In the genomic region with DNA sequence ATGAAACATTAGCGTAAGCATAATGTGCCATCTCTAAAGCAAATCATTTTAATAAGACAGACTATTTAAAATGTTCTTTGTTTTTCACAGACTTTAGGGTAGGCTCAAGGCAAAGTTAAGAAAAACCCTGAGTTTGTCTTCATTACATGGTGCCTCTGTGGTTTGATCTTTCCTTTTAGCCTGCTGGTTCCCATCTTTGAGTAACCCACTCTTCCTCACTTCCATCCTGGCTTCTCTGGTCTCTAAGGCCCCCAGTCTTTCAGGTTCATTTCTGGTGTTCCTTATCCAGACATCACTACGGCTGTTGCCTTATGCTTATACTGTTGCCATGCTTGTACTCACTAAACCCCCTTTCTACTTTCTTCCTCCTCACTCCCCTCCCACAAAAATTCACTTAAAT, we compare ENCODE assay signal across 25 cellular contexts. TPM values are rescaled to one million over a fixed set of nuclear protein-coding genes. Genes with fewer than 3 reads are reported as not detected.
DNase-seq lines count a peak whose midpoint lies in the region; ATAC-seq and TF ChIP-seq lines count a peak whose summit lies in the region.
"Had no signal": no experiment of that assay in that cellular context is flagged by ENCODE, and none has a peak within 500 bp of the region (broad histone marks: within the 10 kb centered on the region; RNA-seq: fewer than 3 reads in every experiment).

No MANE protein-coding gene starts in this region.

- intact Hi-C loops in left cardiac atrium (cut with DNase I), result no loop called here
- intact Hi-C loops in mucosa of descending colon (cut with DNase I, micrococcal nuclease), result no loop called here

- H3K36me3 Mint-ChIP-seq in glutamatergic neuron (ENCODE audit: unreplicated experiment), result no peaks in the 10 kb centered on the region
- H3K36me3 Mint-ChIP-seq: activated naive CD8-positive, alpha-beta T cell treated with anti-CD3 and anti-CD28 coated beads, Interleukin-2, amount 10 ng/mL, durations not matched to agents 7 days and 5 days; naive B cell; stimulated activated memory B cell treated with anti-CD40 and anti-IgM and Interleukin-4, amounts not matched to agents 10 μg/mL and 1 μg/mL and 100 μg/mL, for 72 hours had no signal

- H3K4me3 ChIP-seq in HEK293 (ENCODE audit: low read depth, low read length), result no peak overlapping the region
- peak overlapping the region; percentile 47 for H3K4me3 ChIP-seq in NB4 (ENCODE audit: low read depth, low read length)
- no peak overlapping the region for H3K4me3 ChIP-seq in thymus (ENCODE audit: low read length)
- H3K4me3 ChIP-seq in mucosa of descending colon, result no peak overlapping the region
- H3K4me3 ChIP-seq: gastroesophageal sphincter, GM23248, left lung, ovary had no signal

- 59% methylated on average over 2 of the region's 2 CpGs for WGBS in thymus

- DNase-seq in NB4 (ENCODE audit: low read depth) (peak; percentile 75), glutamatergic neuron (no peak), left cardiac atrium (no peak), mucosa of descending colon (no peak), NCI-H1694 treated with DMSO at 0.1 percent for 48 hours (lab: John Stamatoyannopoulos, UW) (no peak)
- DNase-seq: activated CD4-positive, alpha-beta T cell treated with anti-CD3 and anti-CD28 coated beads for 1 hour; activated CD8-positive, alpha-beta T cell treated with anti-CD3 and anti-CD28 coated beads, Interleukin-2, amount 10 ng/mL, durations not matched to agents 7 days and 5 days; activated effector memory CD4-positive, alpha-beta T cell treated with Interleukin-2 at 50 U/mL for 16 hours; activated naive CD8-positive, alpha-beta T cell treated with anti-CD3 and anti-CD28 coated beads, Interleukin-2, amount 10 ng/mL, durations not matched to agents 7 days and 5 days; central memory CD4-positive, alpha-beta T cell; EL; GM23248; left lung; naive B cell; NCI-H2107; NCI-H446 treated with DMSO at 0.1 percent for 48 hours; ovary; stimulated activated CD4-positive, alpha-beta T cell treated with anti-CD3 and anti-CD28 coated beads, Interleukin-4, amount 100 ng/mL, for 4 hours had no signal

- H3K36me3 ChIP-seq in HEK293 (ENCODE audit: control insufficient read depth in 2 of 2, insufficient read depth in 1 of 2, low read length in 2 of 2) (no peaks in the 10 kb centered on the region), thymus (ENCODE audit: control insufficient read depth, insufficient read depth) (no peaks in the 10 kb centered on the region), mucosa of descending colon (ENCODE audit: low read depth) (no peaks in the 10 kb centered on the region)
- H3K36me3 ChIP-seq: gastroesophageal sphincter, left lung, ovary had no signal

- CTCF ChIA-PET in HEK293 (lab: Yijun Ruan, JAX), result no interaction called here

- peaks cover 3% of the 10 kb centered on the region for H3K9me3 Mint-ChIP-seq in glutamatergic neuron (ENCODE audit: unreplicated experiment)
- H3K9me3 Mint-ChIP-seq: activated naive CD8-positive, alpha-beta T cell treated with anti-CD3 and anti-CD28 coated beads, Interleukin-2, amount 10 ng/mL, durations not matched to agents 7 days and 5 days; naive B cell had no signal

- TF ChIP-seq CTCF in HEK293 (tag by site-specific recombination; IDR thresholded peaks at IDR 0.05) (no peak), NB4 (IDR thresholded peaks at IDR 0.05; ENCODE audit: low read depth, low read length) (no peak), glutamatergic neuron (IDR thresholded peaks at IDR 0.05; ENCODE audit: partially characterized antibody, unreplicated experiment) (no peak), mucosa of descending colon (IDR thresholded peaks at IDR 0.05) (no peak)

- H3K4me1 ChIP-seq in HEK293 (ENCODE audit: control insufficient read depth, insufficient read depth, low read length) (no peaks in the 10 kb centered on the region), thymus (ENCODE audit: control insufficient read depth, insufficient read depth, low read length) (no peaks in the 10 kb centered on the region), mucosa of descending colon (ENCODE audit: low read depth) (no peaks in the 10 kb centered on the region)
- H3K4me1 ChIP-seq: gastroesophageal sphincter had no signal

- H3K27me3 ChIP-seq in thymus (ENCODE audit: control insufficient read depth, insufficient read depth), result no peaks in the 10 kb centered on the region
- H3K27me3 ChIP-seq: gastroesophageal sphincter, left lung, ovary had no signal

- H3K27ac Mint-ChIP-seq in glutamatergic neuron (ENCODE audit: unreplicated experiment), result peak overlapping the region; percentile 10
- H3K27ac Mint-ChIP-seq: activated CD8-positive, alpha-beta T cell treated with anti-CD3 and anti-CD28 coated beads, Interleukin-2, amount 10 ng/mL, durations not matched to agents 7 days and 5 days; activated naive CD8-positive, alpha-beta T cell treated with anti-CD3 and anti-CD28 coated beads, Interleukin-2, amount 10 ng/mL, durations not matched to agents 7 days and 5 days; stimulated activated memory B cell treated with anti-CD40 and anti-IgM and Interleukin-4, amounts not matched to agents 10 μg/mL and 1 μg/mL and 100 μg/mL, for 72 hours had no signal

- H3K27ac ChIP-seq in HEK293 (ENCODE audit: extremely low read depth, low read depth, low read length) (no peak overlapping the region), thymus (ENCODE audit: low read depth) (peak overlapping the region; percentile 58)
- H3K27ac ChIP-seq: gastroesophageal sphincter, GM23248, ovary, RWPE1 had no signal

- H3K4me3 Mint-ChIP-seq in glutamatergic neuron (ENCODE audit: unreplicated experiment), result peak overlapping the region; percentile 28
- H3K4me3 Mint-ChIP-seq: activated CD8-positive, alpha-beta T cell treated with anti-CD3 and anti-CD28 coated beads, Interleukin-2, amount 10 ng/mL, durations not matched to agents 7 days and 5 days; activated naive CD8-positive, alpha-beta T cell treated with anti-CD3 and anti-CD28 coated beads, Interleukin-2, amount 10 ng/mL, durations not matched to agents 7 days and 5 days; naive B cell; stimulated activated memory B cell treated with anti-CD40 and anti-IgM and Interleukin-4, amounts not matched to agents 10 μg/mL and 1 μg/mL and 100 μg/mL, for 72 hours had no signal

- POLR2A ChIA-PET in HEK293 (lab: Yijun Ruan, JAX), result no interaction called here

- peak; percentile 4 for TF ChIP-seq POLR2A in NB4 (IDR thresholded peaks at IDR 0.05; ENCODE audit: extremely low read depth, insufficient read length)

- H3K9me3 ChIP-seq in HEK293 (ENCODE audit: control insufficient read depth, insufficient read depth, low read depth, low read length) (no peaks in the 10 kb centered on the region), thymus (ENCODE audit: control insufficient read depth) (no peaks in the 10 kb centered on the region), mucosa of descending colon (no peaks in the 10 kb centered on the region)
- H3K9me3 ChIP-seq: gastroesophageal sphincter, left lung, ovary had no signal

- no peaks in the 10 kb centered on the region for H3K27me3 Mint-ChIP-seq in glutamatergic neuron (ENCODE audit: unreplicated experiment)
- H3K27me3 Mint-ChIP-seq: naive B cell; stimulated activated memory B cell treated with anti-CD40 and anti-IgM and Interleukin-4, amounts not matched to agents 10 μg/mL and 1 μg/mL and 100 μg/mL, for 72 hours had no signal

- ATAC-seq in left cardiac atrium (no peak), mucosa of descending colon (no peak)
- ATAC-seq: gastroesophageal sphincter; left lung; stimulated activated memory B cell treated with anti-CD40 and anti-IgM and Interleukin-4, amounts not matched to agents 10 μg/mL and 1 μg/mL and 100 μg/mL, for 72 hours had no signal

- peaks cover 15% of the 10 kb centered on the region for H3K4me1 Mint-ChIP-seq in glutamatergic neuron (ENCODE audit: low read depth, unreplicated experiment)
- H3K4me1 Mint-ChIP-seq: activated naive CD8-positive, alpha-beta T cell treated with anti-CD3 and anti-CD28 coated beads, Interleukin-2, amount 10 ng/mL, durations not matched to agents 7 days and 5 days; naive B cell; stimulated activated memory B cell treated with anti-CD40 and anti-IgM and Interleukin-4, amounts not matched to agents 10 μg/mL and 1 μg/mL and 100 μg/mL, for 72 hours had no signal

TF ChIP-seq in HEK293, 187 proteins besides CTCF, POLR2A, EP300 and RAD21:
- TF ChIP-seq PRDM1 (tag by site-specific recombination; IDR thresholded peaks at IDR 0.05) (peak; percentile 23; the same call in 1 of the 2 replicates), ZNF560 (tag by site-specific recombination; IDR thresholded peaks at IDR 0.05; ENCODE audit: borderline replicate concordance) (no peak), TRIM28 (IDR thresholded peaks at IDR 0.05; ENCODE audit: borderline replicate concordance, low read length) (peak; percentile 68; the same call in 1 of the 2 replicates), ZNF324 (tag by site-specific recombination; IDR thresholded peaks at IDR 0.05) (no peak), ZBTB17 (tag by site-specific recombination; IDR thresholded peaks at IDR 0.05) (peak; percentile 41; the same call in 1 of the 2 replicates)
- TF ChIP-seq, protein P1, sequence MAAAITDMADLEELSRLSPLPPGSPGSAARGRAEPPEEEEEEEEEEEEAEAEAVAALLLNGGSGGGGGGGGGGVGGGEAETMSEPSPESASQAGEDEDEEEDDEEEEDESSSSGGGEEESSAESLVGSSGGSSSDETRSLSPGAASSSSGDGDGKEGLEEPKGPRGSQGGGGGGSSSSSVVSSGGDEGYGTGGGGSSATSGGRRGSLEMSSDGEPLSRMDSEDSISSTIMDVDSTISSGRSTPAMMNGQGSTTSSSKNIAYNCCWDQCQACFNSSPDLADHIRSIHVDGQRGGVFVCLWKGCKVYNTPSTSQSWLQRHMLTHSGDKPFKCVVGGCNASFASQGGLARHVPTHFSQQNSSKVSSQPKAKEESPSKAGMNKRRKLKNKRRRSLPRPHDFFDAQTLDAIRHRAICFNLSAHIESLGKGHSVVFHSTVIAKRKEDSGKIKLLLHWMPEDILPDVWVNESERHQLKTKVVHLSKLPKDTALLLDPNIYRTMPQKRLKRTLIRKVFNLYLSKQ (tag by site-specific recombination; IDR thresholded peaks at IDR 0.05; ENCODE audit: borderline replicate concordance), result no peak
TF ChIP-seq in HEK293: peak in this region for 3.

RNA-seq across cellular contexts. Expression of a gene that starts 38.4 kb away (rescaled TPM):
- total RNA-seq in glutamatergic neuron (ENCODE audit: unreplicated experiment), result 110 TPM
- polyA plus RNA-seq in thymus, result 2.7 TPM
- total RNA-seq in left cardiac atrium, result 1 to 10 TPM; 1.7 to 3.1 TPM
- total RNA-seq in mucosa of descending colon, result 1 to 10 TPM; 3.2 to 6.5 (median 6.4) TPM
- total RNA-seq: activated CD8-positive, alpha-beta T cell treated with anti-CD3 and anti-CD28 coated beads, Interleukin-2, amount 10 ng/mL, durations not matched to agents 7 days and 5 days; activated naive CD8-positive, alpha-beta T cell treated with anti-CD3 and anti-CD28 coated beads, Interleukin-2, amount 10 ng/mL, durations not matched to agents 7 days and 5 days; GM23248; OCI-LY7; T-helper 1 cell treated with Interleukin-12 subunit alpha and Interleukin-12 subunit beta and Interleukin-4 antibody, amounts not matched to agents 30 ng/mL and 1 ng/mL, for 36 hours had no signal
- polyA plus RNA-seq: GM23248 had no signal

Comparison
In these comparisons a context has a peak if more than half of its experiments do, and no peak if none do; other contexts are left out.
1. RNA of a gene that starts 38.4 kb away (total RNA-seq): 110 TPM in glutamatergic neuron (single experiment); 3.2 to 6.5 TPM in mucosa of descending colon and 1.7 to 3.1 TPM in left cardiac atrium; every median in the first group is over 10 times any median in the second.